26 cellular contexts compared by ENCODE assay signal in genomic region chr11:79514269-79514668, GRCh38.
DNase-seq lines count a peak whose midpoint lies in the region; ATAC-seq, FAIRE-seq and TF ChIP-seq lines count a peak whose summit lies in the region.
"Had no signal": no experiment of that assay in that cellular context is flagged by ENCODE, and none has a peak within 500 bp of the region (broad histone marks: within the 10 kb centered on the region; RNA-seq: fewer than 3 reads in every experiment).

No MANE protein-coding gene starts in this region.

- H3K9me2 ChIP-seq in hepatocyte (replicated peaks; ENCODE audit: insufficient read depth) (no peaks in the 10 kb centered on the region), PC-3 (replicated peaks; ENCODE audit: low read length) (no peaks in the 10 kb centered on the region)

- no peak overlapping the region for H3K9ac ChIP-seq in PC-3 (ENCODE audit: low read length)
- H3K9ac ChIP-seq: BLaER1 had no signal

- H3K27me3 ChIP-seq in hepatocyte (no peaks in the 10 kb centered on the region), PC-3 (ENCODE audit: low read length) (peaks cover 17% of the 10 kb centered on the region; the same call in 1 of the 2 replicates)
- H3K27me3 ChIP-seq: BE2C, BLaER1 had no signal

- BruUV-seq in PC-3 (replicated peaks; lab: Mats Ljungman, UMichigan) = no TSS peak

- no peak overlapping the region for H3K27ac ChIP-seq in epithelial cell of prostate
- peak overlapping the region; percentile 4 for H3K27ac ChIP-seq in hepatocyte
- no peak overlapping the region for H3K27ac ChIP-seq in PC-3 (ENCODE audit: low read length)
- H3K27ac ChIP-seq: BLaER1 had no signal

- H3K79me2 ChIP-seq in hepatocyte = no peaks in the 10 kb centered on the region
- H3K79me2 ChIP-seq in PC-3 (ENCODE audit: low read length) = no peaks in the 10 kb centered on the region

- CTCF ChIA-PET in PC-3 (lab: Charles Lee) = no interaction called here

- H3K4me3 ChIP-seq in hepatocyte (no peak overlapping the region), mucosa of descending colon (no peak overlapping the region), PC-3 (ENCODE audit: low read length) (no peak overlapping the region)
- H3K4me3 ChIP-seq: BLaER1 had no signal

- ATAC-seq in mucosa of descending colon = peak; percentile 76
- no peak for ATAC-seq in PC-3
- ATAC-seq in HG03378 (IDR thresholded peaks at IDR 0.05; ENCODE audit: unreplicated experiment) = no peak

- no peak overlapping the region for H3K4me2 ChIP-seq in hepatocyte
- H3K4me2 ChIP-seq in PC-3 (ENCODE audit: low read length) = no peak overlapping the region
- H3K4me2 ChIP-seq: BLaER1 had no signal

- DNase-seq in epithelial cell of prostate (ENCODE audit: low read depth, low spot score) = peak; percentile 24
- DNase-seq in hepatocyte (ENCODE audit: low spot score) = no peak
- peak in 1 of 3 donors; percentile 22 for DNase-seq in mucosa of descending colon
- DNase-seq in urothelium cell line (ENCODE audit: low spot score) = no peak
- no peak for DNase-seq in SW480 (ENCODE audit: low spot score)
- no peak for DNase-seq in PC-3
- no peak for DNase-seq in NCI-H2196 (lab: John Stamatoyannopoulos, UW; ENCODE audit: unreplicated experiment)
- DNase-seq: 8988T; ACHN; BE2C; C1 segment of cervical spinal cord; CD4-positive, alpha-beta memory T cell; CD4-positive, CD25-positive, alpha-beta regulatory T cell; CD8-positive, alpha-beta memory T cell; COR-L47; DMS 273 treated with DMSO at 0.1 percent for 48 hours; DMS153; DMS53; DMS79; GF-D8 had no signal

- intact Hi-C loops in mucosa of descending colon (cut with DNase I, micrococcal nuclease) = no loop called here
- intact Hi-C loops in PC-3 (cut with micrococcal nuclease) = no loop called here

- H3K36me3 ChIP-seq in hepatocyte (replicated peaks; ENCODE audit: insufficient read depth, low read depth) = no peaks in the 10 kb centered on the region
- H3K36me3 ChIP-seq in mucosa of descending colon (ENCODE audit: low read depth) = no peaks in the 10 kb centered on the region
- H3K36me3 ChIP-seq in PC-3 (ENCODE audit: low read depth, low read length) = no peaks in the 10 kb centered on the region
- H3K36me3 ChIP-seq: BE2C, BLaER1 had no signal

- peak; percentile 17 for FAIRE-seq in urothelium cell line (lab: Jason Lieb, UNC)
- FAIRE-seq: A204.1, G401.6, GM12892, GM18507 had no signal

- 55% methylated on average over 3 of the region's 3 CpGs for WGBS in hepatocyte (ENCODE audit: low lambda C conversion rate, missing lambda C conversion rate)

- peaks cover 18% of the 10 kb centered on the region for H3K4me1 ChIP-seq in hepatocyte (ENCODE audit: insufficient read depth)
- H3K4me1 ChIP-seq in mucosa of descending colon (ENCODE audit: low read depth) = no peaks in the 10 kb centered on the region
- no peaks in the 10 kb centered on the region for H3K4me1 ChIP-seq in PC-3 (ENCODE audit: insufficient read depth, low read length)
- H3K4me1 ChIP-seq: BLaER1 had no signal

- POLR2A ChIA-PET in PC-3 (lab: Charles Lee; ENCODE audit: unreplicated experiment) = no interaction called here

- no peaks in the 10 kb centered on the region for H3F3A ChIP-seq in PC-3 (ENCODE audit: low read length, unreplicated experiment)

- no peaks in the 10 kb centered on the region for H3K9me3 ChIP-seq in hepatocyte (ENCODE audit: low read depth)
- no peaks in the 10 kb centered on the region for H3K9me3 ChIP-seq in mucosa of descending colon
- no peaks in the 10 kb centered on the region for H3K9me3 ChIP-seq in PC-3 (ENCODE audit: low read length)
- H3K9me3 ChIP-seq: BE2C, BLaER1 had no signal

- no peak overlapping the region for H2AFZ ChIP-seq in hepatocyte
- no peak overlapping the region for H2AFZ ChIP-seq in PC-3 (ENCODE audit: low read length)

- TF ChIP-seq CTCF in hepatocyte (IDR thresholded peaks at IDR 0.05; ENCODE audit: poor library complexity) = no peak
- TF ChIP-seq CTCF in mucosa of descending colon (IDR thresholded peaks at IDR 0.05) = no peak
- TF ChIP-seq CTCF in PC-3 (conservative IDR thresholded peaks at IDR 0.05; ENCODE audit: low read depth, low read length) = no peak

- no peaks in the 10 kb centered on the region for H4K20me1 ChIP-seq in hepatocyte (ENCODE audit: insufficient read depth, poor library complexity, severe bottlenecking)
- H4K20me1 ChIP-seq in PC-3 (ENCODE audit: low read length) = no peaks in the 10 kb centered on the region
- H4K20me1 ChIP-seq: BLaER1 had no signal
